Comparison of ENCODE assay signal across 28 cellular contexts in genomic region chr1:66833112-66833511, GRCh38. TPM values are rescaled to one million over a fixed set of nuclear protein-coding genes. Genes with fewer than 3 reads are reported as not detected.
"Had no signal": no experiment of that assay in that cellular context is flagged by ENCODE, and none has a peak within 500 bp of the region (broad histone marks: within the 10 kb centered on the region; RNA-seq: fewer than 3 reads in every experiment).

No MANE protein-coding gene starts in this region.

- H3K4me3 ChIP-seq: esophagus squamous epithelium, hepatocyte, left ventricle myocardium inferior, lower lobe of right lung, neural progenitor cell, pancreas, testis, tibial nerve, upper lobe of right lung, vagina had no signal

- H2AFZ ChIP-seq: hepatocyte, neural progenitor cell had no signal

- H3K27ac ChIP-seq: esophagus squamous epithelium, hepatocyte, left ventricle myocardium inferior, lower lobe of right lung, neural progenitor cell, pancreas, testis, tibial nerve, upper lobe of right lung, vagina had no signal

- H3K36me3 ChIP-seq: esophagus squamous epithelium, left ventricle myocardium inferior, lower lobe of right lung, neural progenitor cell, pancreas, upper lobe of right lung, vagina had no signal

- H3K9me3 ChIP-seq: esophagus squamous epithelium, left ventricle myocardium inferior, lower lobe of right lung, pancreas, testis, tibial nerve, upper lobe of right lung, vagina had no signal

- H3K79me2 ChIP-seq: hepatocyte had no signal

- DNase-seq: dermis blood vessel endothelial cell; esophagus squamous epithelium; foreskin melanocyte; head of caudate nucleus; kidney; left cardiac atrium; left ventricle myocardium inferior; lower lobe of right lung; nucleus accumbens; pancreas; right cardiac atrium; stimulated activated CD4-positive, alpha-beta T cell treated with anti-CD3 and anti-CD28 coated beads, Interleukin-2, amount 100 ng/mL, for 24 hours; stimulated activated CD4-positive, alpha-beta T cell treated with anti-CD3 and anti-CD28 coated beads, Interleukin-4, amount 100 ng/mL, for 4 hours; stimulated activated naive B cell treated with anti-CD40 and anti-IgM and Interleukin-4, amounts not matched to agents 10 μg/mL and 1 μg/mL and 100 μg/mL, for 72 hours; stimulated activated naive CD8-positive, alpha-beta T cell treated with anti-CD3 and anti-CD28 coated beads, Interleukin-15, amount 100 ng/mL, for 72 hours; testis; upper lobe of right lung had no signal

- H3K4me1 ChIP-seq: esophagus squamous epithelium, left ventricle myocardium inferior, lower lobe of right lung, neural progenitor cell, pancreas, testis, tibial nerve, upper lobe of right lung, vagina had no signal

- H3K4me2 ChIP-seq: hepatocyte, neural progenitor cell had no signal

- H3K27me3 ChIP-seq: esophagus squamous epithelium, hepatocyte, neural progenitor cell, pancreas, testis, tibial nerve, upper lobe of right lung, vagina had no signal

- ATAC-seq: left cardiac atrium; lower lobe of right lung; natural killer cell treated with Interleukin-12 subunit alpha and Interleukin-12 subunit beta and Interleukin-15 and Interleukin-18, amount 100 ng/mL, for 72 hours; pancreas; right cardiac atrium; stimulated activated naive B cell treated with anti-CD40 and anti-IgM and Interleukin-4, amounts not matched to agents 10 μg/mL and 1 μg/mL and 100 μg/mL, for 72 hours; stimulated activated naive CD8-positive, alpha-beta T cell treated with anti-CD3 and anti-CD28 coated beads, Interleukin-15, amount 100 ng/mL, for 72 hours; upper lobe of right lung had no signal

- H3K9ac ChIP-seq: neural progenitor cell had no signal

- FAIRE-seq: kidney, pancreas had no signal

RNA-seq across cellular contexts. Expression of gene INSL5, which starts 32.0 kb away (rescaled TPM):
- total RNA-seq: dermis blood vessel endothelial cell; epithelial cell of proximal tubule; esophagus squamous epithelium; kidney; left cardiac atrium; left ventricle myocardium inferior; lower lobe of right lung; mesothelial cell of epicardium; myocyte; natural killer cell treated with Interleukin-12 subunit alpha and Interleukin-12 subunit beta and Interleukin-15 and Interleukin-18, amount 100 ng/mL, for 72 hours; pancreas; progenitor cell of endocrine pancreas; right cardiac atrium; skeletal muscle tissue; subcutaneous adipose tissue; tibial nerve; upper lobe of right lung; vagina had no signal
- polyA plus RNA-seq: pancreas, right cardiac atrium had no signal
